Comparison of ENCODE assay signal across 10 cellular contexts in genomic region chr11:67486481-67487195, GRCh38. TPM values are rescaled to one million over a fixed set of nuclear protein-coding genes. Genes with fewer than 3 reads are reported as not detected.
A peak's percentile ranks its signal among the peaks of the same experiment; 100 is the strongest.
DNase-seq lines count a peak whose midpoint lies in the region; ATAC-seq and TF ChIP-seq lines count a peak whose summit lies in the region.
"Had no signal": no experiment of that assay in that cellular context is flagged by ENCODE, and none has a peak within 500 bp of the region (broad histone marks: within the 10 kb centered on the region; RNA-seq: fewer than 3 reads in every experiment).

No MANE protein-coding gene starts in this region.

- H3K9me3 ChIP-seq in body of pancreas = no peaks in the 10 kb centered on the region

- H3K27ac ChIP-seq in body of pancreas = no peak overlapping the region

- 90 to 91% methylated on average over 19 to 20 of the region's 20 CpGs for WGBS in body of pancreas, 2 donors

- no peak overlapping the region for H3K4me3 ChIP-seq in body of pancreas

- H3K4me1 ChIP-seq in body of pancreas = peaks cover 24% of the 10 kb centered on the region

- peak overlapping the region; percentile 99 for H3K27ac Mint-ChIP-seq in activated naive CD4-positive, alpha-beta T cell treated with anti-CD3 and anti-CD28 coated beads for 36 hours
- H3K27ac Mint-ChIP-seq in activated naive CD4-positive, alpha-beta T cell treated with anti-CD3 and anti-CD28 coated beads, Interleukin-2, amount 50 U/mL, for 72 hours = peak overlapping the region; percentile 91 to 95
- peak overlapping the region; percentile 93 for H3K27ac Mint-ChIP-seq in stimulated activated memory B cell treated with anti-CD40 and anti-IgM and Interleukin-4, amounts not matched to agents 10 μg/mL and 1 μg/mL and 100 μg/mL, for 72 hours

- peak; percentile 75 for DNase-seq in activated naive CD4-positive, alpha-beta T cell treated with anti-CD3 and anti-CD28 coated beads for 36 hours
- DNase-seq in activated naive CD4-positive, alpha-beta T cell treated with anti-CD3 and anti-CD28 coated beads, Interleukin-2, amount 50 U/mL, for 16 hours = no peak
- DNase-seq in activated naive CD4-positive, alpha-beta T cell treated with anti-CD3 and anti-CD28 coated beads, Interleukin-2, amount 50 U/mL, for 72 hours (ENCODE audit: low spot score in 2 of 2) = peak; percentile 60 to 87
- DNase-seq in NCI-H2171 treated with DMSO at 0.1 percent for 48 hours (lab: John Stamatoyannopoulos, UW) (no peak), anterior cingulate cortex (lab: John Stamatoyannopoulos, UW) (no peak), body of pancreas (no peak)
- DNase-seq: NCI-H226 had no signal

- peak overlapping the region; percentile 94 for H3K4me3 Mint-ChIP-seq in activated naive CD4-positive, alpha-beta T cell treated with anti-CD3 and anti-CD28 coated beads for 36 hours
- H3K4me3 Mint-ChIP-seq in stimulated activated memory B cell treated with anti-CD40 and anti-IgM and Interleukin-4, amounts not matched to agents 10 μg/mL and 1 μg/mL and 100 μg/mL, for 72 hours = peak overlapping the region; percentile 65

- ATAC-seq in HG03095 (IDR thresholded peaks at IDR 0.05; ENCODE audit: unreplicated experiment) (peak; percentile 31), body of pancreas (no peak)
- ATAC-seq in activated naive CD4-positive, alpha-beta T cell treated with anti-CD3 and anti-CD28 coated beads, Interleukin-2, amount 50 U/mL, for 72 hours = peak; percentile 8 to 41
- ATAC-seq in stimulated activated memory B cell treated with anti-CD40 and anti-IgM and Interleukin-4, amounts not matched to agents 10 μg/mL and 1 μg/mL and 100 μg/mL, for 72 hours = peak; percentile 57

- CTCF ChIA-PET in activated naive CD4-positive, alpha-beta T cell treated with anti-CD3 and anti-CD28 coated beads for 36 hours (lab: Charles Lee) = interaction anchor here (1.6 to 1.8 kb wide), 2 partner anchors 18 to 86 kb away, joined by 4 to 6 read pairs; no protein-coding TSS in a partner anchor

- peaks cover 0 to 7% of the 10 kb centered on the region in 2 donors for H3K36me3 ChIP-seq in body of pancreas (replicated peaks in 1 of 2; ENCODE audit: insufficient read depth in 1 of 2, low read depth in 2 of 2)

- TF ChIP-seq POLR2A in body of pancreas (IDR thresholded peaks at IDR 0.05) = no peak

- H3K27me3 ChIP-seq in body of pancreas = no peaks in the 10 kb centered on the region

- no peak for TF ChIP-seq CTCF in body of pancreas (IDR thresholded peaks at IDR 0.05)

- peaks cover 50% of the 10 kb centered on the region for H3K4me1 Mint-ChIP-seq in activated naive CD4-positive, alpha-beta T cell treated with anti-CD3 and anti-CD28 coated beads for 36 hours (ENCODE audit: low read depth)
- peaks cover 84% of the 10 kb centered on the region for H3K4me1 Mint-ChIP-seq in stimulated activated memory B cell treated with anti-CD40 and anti-IgM and Interleukin-4, amounts not matched to agents 10 μg/mL and 1 μg/mL and 100 μg/mL, for 72 hours

- no peaks in the 10 kb centered on the region for H3K27me3 Mint-ChIP-seq in activated naive CD4-positive, alpha-beta T cell treated with anti-CD3 and anti-CD28 coated beads for 36 hours (ENCODE audit: low read depth)
- no peaks in the 10 kb centered on the region for H3K27me3 Mint-ChIP-seq in stimulated activated memory B cell treated with anti-CD40 and anti-IgM and Interleukin-4, amounts not matched to agents 10 μg/mL and 1 μg/mL and 100 μg/mL, for 72 hours

- no peaks in the 10 kb centered on the region for H3K9me3 Mint-ChIP-seq in activated naive CD4-positive, alpha-beta T cell treated with anti-CD3 and anti-CD28 coated beads for 36 hours
- H3K9me3 Mint-ChIP-seq in activated naive CD4-positive, alpha-beta T cell treated with anti-CD3 and anti-CD28 coated beads, Interleukin-2, amount 50 U/mL, for 72 hours = peaks cover 0 to 9% of the 10 kb centered on the region in 2 donors
- no peaks in the 10 kb centered on the region for H3K9me3 Mint-ChIP-seq in stimulated activated memory B cell treated with anti-CD40 and anti-IgM and Interleukin-4, amounts not matched to agents 10 μg/mL and 1 μg/mL and 100 μg/mL, for 72 hours
- H3K9me3 Mint-ChIP-seq: nephron had no signal

- intact Hi-C loops in activated naive CD4-positive, alpha-beta T cell treated with anti-CD3 and anti-CD28 coated beads for 36 hours (cut with micrococcal nuclease) = loop anchor here (1.0 to 2.0 kb wide), 4 partner anchors 17 to 218 kb away; partner anchors contain the start of gene TMEM134
- intact Hi-C loops in body of pancreas (cut with DNase I) = no loop called here

- H3K36me3 Mint-ChIP-seq in activated naive CD4-positive, alpha-beta T cell treated with anti-CD3 and anti-CD28 coated beads for 36 hours (ENCODE audit: low read depth) = peaks cover 43% of the 10 kb centered on the region
- H3K36me3 Mint-ChIP-seq in activated naive CD4-positive, alpha-beta T cell treated with anti-CD3 and anti-CD28 coated beads, Interleukin-2, amount 50 U/mL, for 72 hours = peaks cover 38 to 46% of the 10 kb centered on the region in 2 donors
- H3K36me3 Mint-ChIP-seq in stimulated activated memory B cell treated with anti-CD40 and anti-IgM and Interleukin-4, amounts not matched to agents 10 μg/mL and 1 μg/mL and 100 μg/mL, for 72 hours = peaks cover 46% of the 10 kb centered on the region

RNA-seq across cellular contexts. Expression of gene AIP, which starts 3.8 kb away (rescaled TPM):
- total RNA-seq in activated naive CD4-positive, alpha-beta T cell treated with anti-CD3 and anti-CD28 coated beads for 36 hours = 100 to 1,000 TPM; 163 to 166 TPM
- 100 to 1,000 TPM; 151 to 207 TPM for total RNA-seq in activated naive CD4-positive, alpha-beta T cell treated with anti-CD3 and anti-CD28 coated beads, Interleukin-2, amount 50 U/mL, for 72 hours
- total RNA-seq in body of pancreas = 10 to 100 TPM; 21.4 to 39.7 TPM

RNA-seq across cellular contexts. Expression of gene TMEM134, which starts 17.6 kb away (rescaled TPM):
- total RNA-seq in activated naive CD4-positive, alpha-beta T cell treated with anti-CD3 and anti-CD28 coated beads for 36 hours = 10 to 100 TPM; 52.6 to 56.1 TPM
- 10 to 100 TPM; 39.1 to 77.9 TPM for total RNA-seq in activated naive CD4-positive, alpha-beta T cell treated with anti-CD3 and anti-CD28 coated beads, Interleukin-2, amount 50 U/mL, for 72 hours
- 100 to 1,000 TPM in 1 of 2 donors, 10 to 100 TPM in 1; 69.5 to 118 TPM for total RNA-seq in body of pancreas

RNA-seq across cellular contexts. Expression of gene PITPNM1, which starts 18.5 kb away (rescaled TPM):
- total RNA-seq in activated naive CD4-positive, alpha-beta T cell treated with anti-CD3 and anti-CD28 coated beads for 36 hours = 100 to 1,000 TPM; 112 to 127 TPM
- 100 to 1,000 TPM; 102 to 122 TPM for total RNA-seq in activated naive CD4-positive, alpha-beta T cell treated with anti-CD3 and anti-CD28 coated beads, Interleukin-2, amount 50 U/mL, for 72 hours
- 10 to 100 TPM in 1 of 2 donors, 1 to 10 TPM in 1; 8.6 to 24.4 TPM for total RNA-seq in body of pancreas

RNA-seq across cellular contexts. Expression of gene CDK2AP2, which starts 21.3 kb away (rescaled TPM):
- total RNA-seq in activated naive CD4-positive, alpha-beta T cell treated with anti-CD3 and anti-CD28 coated beads for 36 hours = 10 to 100 TPM; 53.7 to 55.1 TPM
- total RNA-seq in activated naive CD4-positive, alpha-beta T cell treated with anti-CD3 and anti-CD28 coated beads, Interleukin-2, amount 50 U/mL, for 72 hours = 10 to 100 TPM; 72.4 to 85.2 TPM
- total RNA-seq in body of pancreas = 10 to 100 TPM; 56.7 to 59.4 TPM

RNA-seq across cellular contexts. Expression of gene CABP4, which starts 31.5 kb away (rescaled TPM):
- total RNA-seq in activated naive CD4-positive, alpha-beta T cell treated with anti-CD3 and anti-CD28 coated beads for 36 hours = 1 to 10 TPM; 1.4 to 2.3 TPM
- total RNA-seq in activated naive CD4-positive, alpha-beta T cell treated with anti-CD3 and anti-CD28 coated beads, Interleukin-2, amount 50 U/mL, for 72 hours = 1 to 10 TPM; 1.7 to 2.8 TPM
- 1 to 10 TPM in 1 of 2 donors, not detected in 1; 3.1 TPM for total RNA-seq in body of pancreas

Comparison
In these comparisons a context has a peak if more than half of its experiments do, and no peak if none do; other contexts are left out.
1. DNase-seq: peak in activated naive CD4-positive, alpha-beta T cell treated with anti-CD3 and anti-CD28 coated beads for 36 hours (single experiment) and activated naive CD4-positive, alpha-beta T cell treated with anti-CD3 and anti-CD28 coated beads, Interleukin-2, amount 50 U/mL, for 72 hours (2 of 2); none in activated naive CD4-positive, alpha-beta T cell treated with anti-CD3 and anti-CD28 coated beads, Interleukin-2, amount 50 U/mL, for 16 hours (single experiment), NCI-H2171 treated with DMSO at 0.1 percent for 48 hours (single experiment), anterior cingulate cortex (0 of 58) and body of pancreas (0 of 4).
2. RNA of gene PITPNM1, which starts 18.5 kb away (total RNA-seq): 112 to 127 TPM in activated naive CD4-positive, alpha-beta T cell treated with anti-CD3 and anti-CD28 coated beads for 36 hours and 102 to 122 TPM in activated naive CD4-positive, alpha-beta T cell treated with anti-CD3 and anti-CD28 coated beads, Interleukin-2, amount 50 U/mL, for 72 hours; 8.6 to 24.4 TPM in body of pancreas; every median in the first group is over 4 times any median in the second.
3. Peak in every context shown above with its lines, with median percentiles within 50 percentile points of each other: H3K27ac Mint-ChIP-seq.